31 cellular contexts compared by ENCODE assay signal in genomic region chr4:82458729-82459128, GRCh38. TPM values are rescaled to one million over a fixed set of nuclear protein-coding genes. Genes with fewer than 3 reads are reported as not detected.
DNase-seq lines count a peak whose midpoint lies in the region; ATAC-seq, FAIRE-seq and TF ChIP-seq lines count a peak whose summit lies in the region.
"Had no signal": no experiment of that assay in that cellular context is flagged by ENCODE, and none has a peak within 500 bp of the region (broad histone marks: within the 10 kb centered on the region; RNA-seq: fewer than 3 reads in every experiment).

No MANE protein-coding gene starts in this region.

- ATAC-seq in left ventricle myocardium superior (no peak), GM21381 (IDR thresholded peaks at IDR 0.05; ENCODE audit: unreplicated experiment) (no peak), omental fat pad (ENCODE audit: low FRiP score) (no peak), GM21576 (IDR thresholded peaks at IDR 0.05; ENCODE audit: unreplicated experiment) (no peak)
- ATAC-seq: effector memory CD8-positive, alpha-beta T cell; esophagus mucosa; HepG2; right lobe of liver; Right ventricle myocardium inferior had no signal

- peaks cover 8% of the 10 kb centered on the region for H3K36me3 Mint-ChIP-seq in astrocyte (ENCODE audit: low read depth, unreplicated experiment)
- H3K36me3 Mint-ChIP-seq: naive B cell had no signal

- H4K20me1 ChIP-seq in astrocyte (ENCODE audit: insufficient read depth, low read length): no peaks in the 10 kb centered on the region

- no peak overlapping the region for H3K9ac ChIP-seq in astrocyte (ENCODE audit: low read length)
- H3K9ac ChIP-seq: SK-N-SH had no signal

- no peaks in the 10 kb centered on the region for H3K27me3 Mint-ChIP-seq in astrocyte (ENCODE audit: low read depth, unreplicated experiment)
- H3K27me3 Mint-ChIP-seq: central memory CD8-positive, alpha-beta T cell; effector memory CD8-positive, alpha-beta T cell; naive B cell had no signal

- peak overlapping the region; percentile 19 for H3K27ac Mint-ChIP-seq in astrocyte (ENCODE audit: unreplicated experiment)
- H3K27ac Mint-ChIP-seq: effector memory CD8-positive, alpha-beta T cell had no signal

- H3K79me2 ChIP-seq in astrocyte (ENCODE audit: insufficient read depth, low read length): no peaks in the 10 kb centered on the region

- CTCF ChIA-PET in HEK293 (lab: Yijun Ruan, JAX): interaction anchor here (0.6 to 1.4 kb wide), 3 partner anchors 14 to 353 kb away, joined by 3 to 4 read pairs (median 3); no protein-coding TSS in a partner anchor

- FAIRE-seq in astrocyte (lab: Jason Lieb, UNC): no peak
- FAIRE-seq: H1, HepG2, keratinocyte had no signal

- no peak overlapping the region for H2AFZ ChIP-seq in astrocyte (ENCODE audit: low read depth, low read length)

- H3K9me3 Mint-ChIP-seq in astrocyte (ENCODE audit: unreplicated experiment): no peaks in the 10 kb centered on the region
- H3K9me3 Mint-ChIP-seq: central memory CD8-positive, alpha-beta T cell; effector memory CD8-positive, alpha-beta T cell; naive B cell had no signal

- no peaks in the 10 kb centered on the region for H3K4me1 ChIP-seq in cardiac muscle cell (ENCODE audit: low read depth)
- H3K4me1 ChIP-seq in HEK293 (ENCODE audit: control insufficient read depth, insufficient read depth, low read length): no peaks in the 10 kb centered on the region
- no peaks in the 10 kb centered on the region for H3K4me1 ChIP-seq in astrocyte (ENCODE audit: insufficient read depth, low read length)
- H3K4me1 ChIP-seq: prostate gland had no signal

- H3K9me3 ChIP-seq in cardiac muscle cell (ENCODE audit: low read depth) (no peaks in the 10 kb centered on the region), HEK293 (ENCODE audit: control insufficient read depth, insufficient read depth, low read depth, low read length) (no peaks in the 10 kb centered on the region), astrocyte (ENCODE audit: insufficient read depth, low read depth, low read length) (no peaks in the 10 kb centered on the region)
- H3K9me3 ChIP-seq: left ventricle myocardium inferior, neutrophil, prostate gland, right lobe of liver, SK-N-SH, tibial nerve had no signal

- intact Hi-C loops in left ventricle myocardium superior (cut with micrococcal nuclease): no loop called here

- H3K27ac ChIP-seq in cardiac muscle cell (peak overlapping the region; percentile 59), HEK293 (ENCODE audit: extremely low read depth, low read depth, low read length) (no peak overlapping the region), astrocyte (ENCODE audit: low read depth, low read length) (no peak overlapping the region)
- H3K27ac ChIP-seq: left ventricle myocardium inferior, neutrophil, prostate gland, right lobe of liver, tibial nerve had no signal

- H3K4me3 ChIP-seq in cardiac muscle cell (no peak overlapping the region), HEK293 (ENCODE audit: low read depth, low read length) (no peak overlapping the region), astrocyte (ENCODE audit: insufficient read depth, low read depth, low read length) (no peak overlapping the region)
- H3K4me3 ChIP-seq: left ventricle myocardium inferior, prostate gland, right lobe of liver, tibial nerve had no signal

- no peaks in the 10 kb centered on the region for H3K27me3 ChIP-seq in cardiac muscle cell
- H3K27me3 ChIP-seq in astrocyte (ENCODE audit: insufficient read depth, low read length): no peaks in the 10 kb centered on the region
- H3K27me3 ChIP-seq: neutrophil, right lobe of liver, tibial nerve had no signal

- POLR2A ChIA-PET in HEK293 (lab: Yijun Ruan, JAX): no interaction called here

- H3K4me2 ChIP-seq in astrocyte (ENCODE audit: low read length): no peak overlapping the region
- H3K4me2 ChIP-seq: SK-N-SH had no signal

- H3K36me3 ChIP-seq in cardiac muscle cell: peaks cover 22% of the 10 kb centered on the region
- peaks cover 8 to 74% of the 10 kb centered on the region in 2 experiments for H3K36me3 ChIP-seq in HEK293 (ENCODE audit: control insufficient read depth in 2 of 2, insufficient read depth in 1 of 2, low read length in 2 of 2)
- peaks cover 23% of the 10 kb centered on the region for H3K36me3 ChIP-seq in astrocyte (ENCODE audit: insufficient read depth, low read length)
- H3K36me3 ChIP-seq: prostate gland had no signal

- peak in 1 of 2 donors; percentile 22 for DNase-seq in cardiac muscle cell (ENCODE audit: low read depth in 1 of 2, low spot score in 1 of 2)
- no peak for DNase-seq in left ventricle myocardium superior
- no peak for DNase-seq in astrocyte (ENCODE audit: low read depth)
- no peak for DNase-seq in omental fat pad (ENCODE audit: low spot score)
- DNase-seq: activated CD8-positive, alpha-beta memory T cell treated with anti-CD3 and anti-CD28 coated beads for 24 hours; activated gamma-delta T cell; activated T-cell treated with anti-CD3 and anti-CD28 coated beads for 4 hours; DMS153; effector memory CD8-positive, alpha-beta T cell; left ventricle myocardium inferior; naive B cell; NCI-H1417 treated with DMSO at 0.1 percent for 48 hours; NCI-H2029 treated with DMSO at 0.1 percent for 48 hours; NCI-H226; NCI-H526 treated with DMSO at 0.1 percent for 48 hours; NK-92 treated with Interleukin-12 subunit alpha and Interleukin-12 subunit beta, amount 100 ng/mL, for 24 hours; right lobe of liver; SK-N-SH; stimulated activated CD8-positive, alpha-beta memory T cell treated with anti-CD3 and anti-CD28 coated beads, Interleukin-4, amount 100 ng/mL, for 48 hours had no signal

- TF ChIP-seq CTCF in cardiac muscle cell (IDR thresholded peaks at IDR 0.05; ENCODE audit: low read depth, low read length) (no peak), HEK293 (tag by site-specific recombination; IDR thresholded peaks at IDR 0.05) (no peak), astrocyte (IDR thresholded peaks at IDR 0.05; ENCODE audit: insufficient read depth, low read depth, low read length) (no peak), omental fat pad (IDR thresholded peaks at IDR 0.05) (no peak)

- H3K4me3 Mint-ChIP-seq in astrocyte (ENCODE audit: unreplicated experiment): no peak overlapping the region
- H3K4me3 Mint-ChIP-seq: central memory CD8-positive, alpha-beta T cell; effector memory CD8-positive, alpha-beta T cell had no signal

- H3K4me1 Mint-ChIP-seq in astrocyte (ENCODE audit: low read depth, unreplicated experiment): peaks cover 5% of the 10 kb centered on the region
- H3K4me1 Mint-ChIP-seq: central memory CD8-positive, alpha-beta T cell had no signal

TF ChIP-seq in HEK293, 187 proteins besides CTCF, POLR2A, EP300 and RAD21:
- no peak for TF ChIP-seq ZNF510 (tag by site-specific recombination; IDR thresholded peaks at IDR 0.05; ENCODE audit: insufficient replicate concordance)
- peak; percentile 44; the same call in 1 of the 2 replicates for TF ChIP-seq EGR2 (tag by site-specific recombination; IDR thresholded peaks at IDR 0.05; ENCODE audit: low read depth)
TF ChIP-seq in HEK293: peak in this region for 1.

RNA-seq across cellular contexts. Expression of gene ENOPH1, which starts 28.3 kb away (rescaled TPM):
- total RNA-seq in cardiac muscle cell (23.2 and 32.1 TPM in 2 replicates), left ventricle myocardium superior (14.5 TPM), astrocyte (32.0 and 32.6 TPM in 2 replicates), omental fat pad (10 to 100 TPM; 16.9 to 24.0 (median 20.4) TPM)
- 43.2 and 43.4 TPM in 2 replicates for polyA plus RNA-seq in cardiac muscle cell

RNA-seq across cellular contexts. Expression of gene HNRNPDL, which starts 28.5 kb away (rescaled TPM):
- 299 and 311 TPM in 2 replicates for total RNA-seq in cardiac muscle cell
- polyA plus RNA-seq in cardiac muscle cell: 215 and 255 TPM in 2 replicates
- total RNA-seq in left ventricle myocardium superior: 120 TPM
- total RNA-seq in astrocyte: 205 and 220 TPM in 2 replicates
- 100 to 1,000 TPM; 165 to 237 (median 185) TPM for total RNA-seq in omental fat pad
